Comparison of ENCODE assay signal across 9 cellular contexts in genomic region chr1:243842978-243843490, GRCh38. TPM values are rescaled to one million over a fixed set of nuclear protein-coding genes. Genes with fewer than 3 reads are reported as not detected.
DNase-seq lines count a peak whose midpoint lies in the region; ATAC-seq, FAIRE-seq and TF ChIP-seq lines count a peak whose summit lies in the region.
"Had no signal": no experiment of that assay in that cellular context is flagged by ENCODE, and none has a peak within 500 bp of the region (broad histone marks: within the 10 kb centered on the region; RNA-seq: fewer than 3 reads in every experiment).

No MANE protein-coding gene starts in this region.

- H3K4me1 Mint-ChIP-seq in CD8-positive, alpha-beta memory T cell = peaks cover 56 to 82% (median 81%) of the 10 kb centered on the region in 3 donors

- no peaks in the 10 kb centered on the region for H3K27me3 ChIP-seq in CD8-positive, alpha-beta memory T cell (ENCODE audit: insufficient read depth, low read length, poor library complexity, severe bottlenecking)

- H3K4me3 ChIP-seq in CD8-positive, alpha-beta memory T cell (ENCODE audit: low read length) = no peak overlapping the region

- no peak for DNase-seq in CD8-positive, alpha-beta memory T cell
- peak; percentile 92 for DNase-seq in SK-MEL-5 (ENCODE audit: low read depth, low spot score)
- no peak for DNase-seq in omental fat pad (ENCODE audit: low spot score)
- DNase-seq in midbrain (lab: John Stamatoyannopoulos, UW) = no peak
- DNase-seq in stimulated activated CD4-positive, alpha-beta T cell treated with anti-CD3 and anti-CD28 coated beads, Interleukin-2, amount 100 ng/mL, for 48 hours = no peak
- no peak for DNase-seq in RPMI8226

- H3K27me3 Mint-ChIP-seq in CD8-positive, alpha-beta memory T cell = no peaks in the 10 kb centered on the region

- TF ChIP-seq CTCF in omental fat pad (IDR thresholded peaks at IDR 0.05) = no peak

- in situ Hi-C loops in SK-MEL-5 (cut with HindIII; ENCODE audit: low pct_unique_long_range_greater_than_20kb, low sequenced_read_pairs) = no loop called here

- H3K27ac Mint-ChIP-seq in CD8-positive, alpha-beta memory T cell = peak overlapping the region; percentile 55 to 96 (median 88)
- H3K27ac Mint-ChIP-seq: T-helper 1 cell treated with Interleukin-12 subunit alpha and Interleukin-12 subunit beta and Interleukin-4 antibody, amounts not matched to agents 30 μg/mL and 1 μg/mL, for 36 hours had no signal

- ATAC-seq in omental fat pad (ENCODE audit: low FRiP score) (peak; percentile 83), GM21825 (IDR thresholded peaks at IDR 0.05; ENCODE audit: unreplicated experiment) (no peak)

- no peaks in the 10 kb centered on the region for H3K36me3 ChIP-seq in CD8-positive, alpha-beta memory T cell (ENCODE audit: insufficient read depth, low read length)

- H3K9me3 Mint-ChIP-seq in CD8-positive, alpha-beta memory T cell = no peaks in the 10 kb centered on the region

- H3K4me1 ChIP-seq in CD8-positive, alpha-beta memory T cell (ENCODE audit: insufficient read depth, low read length) = peaks cover 20% of the 10 kb centered on the region

- no peaks in the 10 kb centered on the region for H3K9me3 ChIP-seq in CD8-positive, alpha-beta memory T cell (ENCODE audit: low read length)

- POLR2A ChIA-PET in CD8-positive, alpha-beta memory T cell (lab: Charles Lee) = interaction anchor here (0.7 to 0.8 kb wide), 2 partner anchors 8 to 618 kb away, joined by 3 to 5 read pairs; no protein-coding TSS in a partner anchor

- CTCF ChIA-PET in CD8-positive, alpha-beta memory T cell (lab: Charles Lee) = no interaction called here

- H3K36me3 Mint-ChIP-seq in CD8-positive, alpha-beta memory T cell = peaks cover 0 to 6% (median 0%) of the 10 kb centered on the region in 3 donors

- peak overlapping the region; percentile 46 to 81 (median 70) for H3K4me3 Mint-ChIP-seq in CD8-positive, alpha-beta memory T cell
- H3K4me3 Mint-ChIP-seq: T-helper 1 cell treated with Interleukin-12 subunit alpha and Interleukin-12 subunit beta and Interleukin-4 antibody, amounts not matched to agents 30 μg/mL and 1 μg/mL, for 36 hours had no signal

- H3K27ac ChIP-seq in CD8-positive, alpha-beta memory T cell (ENCODE audit: low read depth, low read length) = no peak overlapping the region

- FAIRE-seq in endometrium (lab: Jason Lieb, UNC) = peak; percentile 98

RNA-seq across cellular contexts. Expression of gene AKT3, which starts 7.0 kb away (rescaled TPM):
- 10 to 100 TPM; 47.3 to 49.6 TPM for total RNA-seq in CD8-positive, alpha-beta memory T cell
- 4.3 TPM for polyA plus RNA-seq in CD8-positive, alpha-beta memory T cell
- total RNA-seq in SK-MEL-5 (2014; rRNA removed; shearing (Covaris generic)) = 29.3 and 35.7 TPM in 2 replicates
- polyA plus RNA-seq in SK-MEL-5 (2015; cell fraction: cytosol; rRNA removed) = 22.7 and 27.2 TPM in 2 replicates
- 17.6 TPM in 2 replicates for polyA plus RNA-seq in SK-MEL-5 (2015; cell fraction: nucleus; rRNA removed)
- total RNA-seq in omental fat pad = 10 to 100 TPM; 29.7 to 77.2 (median 37.4) TPM
